In genomic region chr11:5123802-5124521, GRCh38 we compare ENCODE assay signal across 8 cellular contexts. TPM values are rescaled to one million over a fixed set of nuclear protein-coding genes. Genes with fewer than 3 reads are reported as not detected.
A peak's percentile ranks its signal among the peaks of the same experiment; 100 is the strongest.
DNase-seq lines count a peak whose midpoint lies in the region; ATAC-seq, FAIRE-seq and TF ChIP-seq lines count a peak whose summit lies in the region.

No MANE protein-coding gene starts in this region.

- ATAC-seq in HG03439 (IDR thresholded peaks at IDR 0.05; ENCODE audit: unreplicated experiment) = peak; percentile 80

- no peaks in the 10 kb centered on the region for H3K36me3 ChIP-seq in neutrophil

- H3K4me1 ChIP-seq in neutrophil (ENCODE audit: control insufficient read depth in 1 of 2, insufficient read depth in 1 of 2, low read depth in 1 of 2, low read length in 1 of 2) = no peaks in the 10 kb centered on the region

- H3K27ac ChIP-seq in neutrophil = no peak overlapping the region

- no peaks in the 10 kb centered on the region for H3K9me3 ChIP-seq in neutrophil

- peak; percentile 90 for TF ChIP-seq CTCF in fibroblast of pulmonary artery (IDR thresholded peaks at IDR 0.05; ENCODE audit: low read length, missing control alignments)
- TF ChIP-seq CTCF in neutrophil (IDR thresholded peaks at IDR 0.05) = peak; percentile 19

- FAIRE-seq in GM19239 (lab: Jason Lieb, UNC) = peak; percentile 74

- DNase-seq in COLO829 (ENCODE audit: low spot score) = peak; percentile 27
- DNase-seq in GM19239 (ENCODE audit: insufficient read length, low spot score) = peak; percentile 8
- DNase-seq in NCI-H82 (lab: John Stamatoyannopoulos, UW) = peak; percentile 69
- DNase-seq in activated T-cell treated with anti-CD3 and anti-CD28 coated beads for 1 hour (ENCODE audit: low read depth) = peak; percentile 1
- DNase-seq in fibroblast of pulmonary artery (ENCODE audit: low read depth) = peak; percentile 82
- DNase-seq in ureter (ENCODE audit: low spot score) = peak; percentile 73

- no peak overlapping the region for H3K4me3 ChIP-seq in fibroblast of pulmonary artery (replicated peaks; ENCODE audit: low read depth, low read length)
- H3K4me3 ChIP-seq in neutrophil (ENCODE audit: low read depth in 1 of 2, low read length in 1 of 2) = no peak overlapping the region

- H3K27me3 ChIP-seq in neutrophil = no peaks in the 10 kb centered on the region

RNA-seq across cellular contexts. Expression of gene OR52A5, which starts 14.2 kb away (rescaled TPM):
- not detected for total RNA-seq in ureter

RNA-seq across cellular contexts. Expression of gene OR52A1, which starts 30.6 kb away (rescaled TPM):
- total RNA-seq in ureter = not detected

RNA-seq across cellular contexts. Expression of gene OR52E1, which starts 54.6 kb away (rescaled TPM):
- not detected for total RNA-seq in ureter

Comparison
In these comparisons a context has a peak if more than half of its experiments do, and no peak if none do; other contexts are left out.
1. DNase-seq: peak in every context shown above with its lines; median percentile 82 in fibroblast of pulmonary artery; 73 in ureter; 69 in NCI-H82; 27 in COLO829; 8 in GM19239; 1 in activated T-cell treated with anti-CD3 and anti-CD28 coated beads for 1 hour.